22 cellular contexts compared by ENCODE assay signal in genomic region chr1:154468480-154469240, GRCh38. TPM values are rescaled to one million over a fixed set of nuclear protein-coding genes. Genes with fewer than 3 reads are reported as not detected.
DNase-seq lines count a peak whose midpoint lies in the region; ATAC-seq and TF ChIP-seq lines count a peak whose summit lies in the region.
"Had no signal": no experiment of that assay in that cellular context is flagged by ENCODE, and none has a peak within 500 bp of the region (broad histone marks: within the 10 kb centered on the region; RNA-seq: fewer than 3 reads in every experiment).

No MANE protein-coding gene starts in this region.

- no peak for TF ChIP-seq POLR2A in body of pancreas (IDR thresholded peaks at IDR 0.05)

- WGBS in body of pancreas, 2 donors, result 70 to 71% methylated on average over 8 to 13 of the region's 13 CpGs

- intact Hi-C loops in cardiac septum (cut with DNase I) (no loop called here), body of pancreas (cut with DNase I) (no loop called here), left colon (cut with DNase I, micrococcal nuclease) (no loop called here)

- H3K4me3 ChIP-seq in right atrium auricular region (no peak overlapping the region), body of pancreas (no peak overlapping the region)
- H3K4me3 ChIP-seq: ascending aorta, suprapubic skin had no signal

- H3K27me3 ChIP-seq in right atrium auricular region (no peaks in the 10 kb centered on the region), body of pancreas (no peaks in the 10 kb centered on the region), layer of hippocampus (ENCODE audit: control insufficient read depth, insufficient read depth, low read length) (no peaks in the 10 kb centered on the region)
- H3K27me3 ChIP-seq: ascending aorta, foreskin keratinocyte, suprapubic skin had no signal

- ATAC-seq in body of pancreas, result peak; percentile 48
- ATAC-seq in left colon, result no peak
- ATAC-seq: foreskin keratinocyte had no signal

- H3K4me1 ChIP-seq in right atrium auricular region (peaks cover 0 to 3% of the 10 kb centered on the region in 2 donors), body of pancreas (peaks cover 7% of the 10 kb centered on the region)
- H3K4me1 ChIP-seq: ascending aorta, foreskin keratinocyte had no signal

- TF ChIP-seq CTCF in right atrium auricular region (IDR thresholded peaks at IDR 0.05) (no peak), body of pancreas (IDR thresholded peaks at IDR 0.05) (no peak)

- H3K9me3 ChIP-seq in right atrium auricular region, result no peaks in the 10 kb centered on the region
- H3K9me3 ChIP-seq in body of pancreas, result no peaks in the 10 kb centered on the region
- H3K9me3 ChIP-seq: ascending aorta, suprapubic skin had no signal

- H3K27ac ChIP-seq in right atrium auricular region (no peak overlapping the region), body of pancreas (peak overlapping the region in 2 of 4 donors; percentile 6 to 38), layer of hippocampus (ENCODE audit: low read depth, low read length) (peak overlapping the region; percentile 39)
- H3K27ac ChIP-seq: ascending aorta, foreskin keratinocyte, suprapubic skin had no signal

- peaks cover 9% of the 10 kb centered on the region for H3K36me3 ChIP-seq in right atrium auricular region
- H3K36me3 ChIP-seq in body of pancreas (replicated peaks in 1 of 2; ENCODE audit: insufficient read depth in 1 of 2, low read depth in 2 of 2), result no peaks in the 10 kb centered on the region

- DNase-seq in cardiac septum (ENCODE audit: low spot score) (peak; percentile 43), right atrium auricular region (ENCODE audit: low spot score) (no peak), body of pancreas (peak in 1 of 4 donors; percentile 29), left colon (no peak), SIG-M5 (lab: John Stamatoyannopoulos, UW) (no peak), NCI-H345 (lab: John Stamatoyannopoulos, UW) (no peak)
- DNase-seq in stimulated activated CD4-positive, alpha-beta T cell treated with anti-CD3 and anti-CD28 coated beads, Interleukin-2, amount 100 ng/mL, for 24 hours, result no peak
- DNase-seq: activated CD4-positive, alpha-beta T cell treated with anti-CD3 and anti-CD28 coated beads, Interleukin-2, amount 10 ng/mL, durations not matched to agents 7 days and 5 days; activated naive CD4-positive, alpha-beta T cell; DMS79 treated with DMSO at 0.1 percent for 48 hours; foreskin keratinocyte; hippocampal formation; KBM-7; mesenchymal stem cell; MV-4-11; NCI-H2029; NCI-H510A; stimulated activated CD4-positive, alpha-beta T cell treated with anti-CD3 and anti-CD28 coated beads, Interleukin-12 subunit alpha, Interleukin-12 subunit beta, amount 100 ng/mL, for 4 hours had no signal

RNA-seq across cellular contexts. Expression of gene TDRD10, which starts 33.4 kb away (rescaled TPM):
- total RNA-seq in cardiac septum, result 5.0 TPM
- 1 to 10 TPM in 1 of 2 donors, under 1 TPM in 1; 0.85 to 1.8 TPM for total RNA-seq in right atrium auricular region
- total RNA-seq in body of pancreas, result 1 to 10 TPM in 1 of 2 donors, under 1 TPM in 1; 0.52 to 2.6 TPM
- 1 to 10 TPM in 1 of 2 donors, under 1 TPM in 1; 0.70 to 1.0 TPM for total RNA-seq in left colon
- total RNA-seq: activated CD4-positive, alpha-beta T cell treated with anti-CD3 and anti-CD28 coated beads, Interleukin-2, amount 10 ng/mL, durations not matched to agents 7 days and 5 days; foreskin keratinocyte; neural crest cell had no signal

RNA-seq across cellular contexts. Expression of gene SHE, which starts 33.6 kb away (rescaled TPM):
- total RNA-seq in cardiac septum (16.8 TPM), right atrium auricular region (10 to 100 TPM; 10.8 to 19.9 TPM), body of pancreas (1 to 10 TPM; 2.6 to 4.2 TPM), left colon (1 to 10 TPM; 3.4 TPM)
- total RNA-seq: activated CD4-positive, alpha-beta T cell treated with anti-CD3 and anti-CD28 coated beads, Interleukin-2, amount 10 ng/mL, durations not matched to agents 7 days and 5 days; foreskin keratinocyte had no signal
